1 cellular context compared by ENCODE assay signal in genomic region chr3:50594253-50594785, GRCh38.
TF ChIP-seq lines count a peak whose summit lies in the region.

No MANE protein-coding gene starts in this region.

TF ChIP-seq in K562, 482 proteins besides CTCF, POLR2A, EP300 and RAD21:
- TF ChIP-seq NFIX (CRISPR knock-in tag; IDR thresholded peaks at IDR 0.05; ENCODE audit: low read depth) (peak; percentile 89), ZNF280B (CRISPR knock-in tag; IDR thresholded peaks at IDR 0.05) (no peak), NFIC (IDR thresholded peaks at IDR 0.05) (peak; percentile 96), ZNF592 (IDR thresholded peaks at IDR 0.05) (0 out of 2 replicates have a peak, but pooled peaks have one; percentile 33)
